In genomic region chr13:46675016-46675415, GRCh38 we compare ENCODE assay signal across 1 cellular context.
TF ChIP-seq lines count a peak whose summit lies in the region.

No MANE protein-coding gene starts in this region.

TF ChIP-seq in GM12878, 131 proteins besides CTCF, POLR2A, EP300 and RAD21 (continued from another document):
- TF ChIP-seq ZNF687 (IDR thresholded peaks at IDR 0.05) = no peak
- TF ChIP-seq, protein P1, sequence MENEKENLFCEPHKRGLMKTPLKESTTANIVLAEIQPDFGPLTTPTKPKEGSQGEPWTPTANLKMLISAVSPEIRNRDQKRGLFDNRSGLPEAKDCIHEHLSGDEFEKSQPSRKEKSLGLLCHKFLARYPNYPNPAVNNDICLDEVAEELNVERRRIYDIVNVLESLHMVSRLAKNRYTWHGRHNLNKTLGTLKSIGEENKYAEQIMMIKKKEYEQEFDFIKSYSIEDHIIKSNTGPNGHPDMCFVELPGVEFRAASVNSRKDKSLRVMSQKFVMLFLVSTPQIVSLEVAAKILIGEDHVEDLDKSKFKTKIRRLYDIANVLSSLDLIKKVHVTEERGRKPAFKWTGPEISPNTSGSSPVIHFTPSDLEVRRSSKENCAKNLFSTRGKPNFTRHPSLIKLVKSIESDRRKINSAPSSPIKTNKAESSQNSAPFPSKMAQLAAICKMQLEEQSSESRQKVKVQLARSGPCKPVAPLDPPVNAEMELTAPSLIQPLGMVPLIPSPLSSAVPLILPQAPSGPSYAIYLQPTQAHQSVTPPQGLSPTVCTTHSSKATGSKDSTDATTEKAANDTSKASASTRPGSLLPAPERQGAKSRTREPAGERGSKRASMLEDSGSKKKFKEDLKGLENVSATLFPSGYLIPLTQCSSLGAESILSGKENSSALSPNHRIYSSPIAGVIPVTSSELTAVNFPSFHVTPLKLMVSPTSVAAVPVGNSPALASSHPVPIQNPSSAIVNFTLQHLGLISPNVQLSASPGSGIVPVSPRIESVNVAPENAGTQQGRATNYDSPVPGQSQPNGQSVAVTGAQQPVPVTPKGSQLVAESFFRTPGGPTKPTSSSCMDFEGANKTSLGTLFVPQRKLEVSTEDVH (IDR thresholded peaks at IDR 0.05; ENCODE audit: low read depth, partially characterized antibody) = no peak
- no peak for TF ChIP-seq SPI1 (IDR thresholded peaks at IDR 0.05; ENCODE audit: borderline replicate concordance, insufficient read depth, low read depth, low read length)
- TF ChIP-seq TCF12 (IDR thresholded peaks at IDR 0.05; ENCODE audit: low read depth, low read length) = no peak
